In the genomic region with DNA sequence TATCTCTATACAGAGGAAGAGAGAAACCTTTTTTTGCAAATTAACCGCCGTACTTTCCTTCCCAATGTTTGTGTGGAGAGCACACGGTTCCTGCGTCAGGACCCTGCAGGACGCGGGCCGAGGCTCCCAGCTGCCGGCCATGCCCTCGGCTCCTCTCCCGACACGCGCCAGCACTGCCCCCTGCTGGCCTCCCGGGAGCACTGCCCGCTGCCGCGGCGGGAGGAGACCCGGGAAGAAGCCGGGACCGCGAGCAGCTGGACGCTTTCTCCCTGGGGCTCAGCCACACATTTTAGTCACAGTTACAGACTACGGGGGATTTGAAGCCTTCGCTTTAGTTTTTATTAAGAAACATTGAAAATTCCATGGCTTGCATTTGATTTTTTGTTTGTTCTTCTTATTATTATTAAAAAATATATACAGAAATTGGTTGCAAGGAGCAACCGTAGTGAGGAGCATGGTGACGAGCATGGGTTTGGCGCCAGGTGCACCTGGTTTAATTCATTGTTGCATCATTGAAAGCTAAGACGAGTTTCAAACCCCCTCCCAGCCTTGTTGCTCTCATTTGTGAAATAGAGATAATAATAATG, we compare ENCODE assay signal across 8 cellular contexts.
DNase-seq lines count a peak whose midpoint lies in the region; ATAC-seq, FAIRE-seq and TF ChIP-seq lines count a peak whose summit lies in the region.

No MANE protein-coding gene starts in this region.

- H3K27me3 ChIP-seq in K562 (ENCODE audit: control insufficient read depth in 2 of 2, insufficient read depth in 2 of 2, low read length in 2 of 2): no peaks in the 10 kb centered on the region

- H3K4me2 ChIP-seq in K562 (ENCODE audit: insufficient read depth, low read length): no peak overlapping the region

- DNase-seq in HEK293T (ENCODE audit: extremely low spot score) (peak; percentile 76), NCI-H1048 (lab: John Stamatoyannopoulos, UW) (peak; percentile 36), T-cell (peak in 26 of 34 experiments; percentile 4 to 55 (median 28)), K562 (ENCODE audit: extremely low read depth in 1 of 4, low spot score in 3 of 4) (peak; percentile 58 to 76 (median 69)), iris pigment epithelial cell (ENCODE audit: low read depth) (peak; percentile 41), OCI-M2 (lab: John Stamatoyannopoulos, UW; ENCODE audit: unreplicated experiment) (no peak)
- peak; percentile 72 for DNase-seq in stimulated activated CD4-positive, alpha-beta T cell treated with anti-CD3 and anti-CD28 coated beads, Interleukin-15, amount 100 ng/mL, for 24 hours

- no peaks in the 10 kb centered on the region for H4K20me1 ChIP-seq in K562 (replicated peaks; ENCODE audit: control insufficient read depth, insufficient read depth, low read length)

- H3K9me3 ChIP-seq in K562 (replicated peaks; ENCODE audit: control insufficient read depth, insufficient read depth, low read depth, low read length): no peaks in the 10 kb centered on the region

- TF ChIP-seq EP300 in K562 (IDR thresholded peaks at IDR 0.05; ENCODE audit: low read length): no peak

- TF ChIP-seq POLR2A in K562 (conservative IDR thresholded peaks at IDR 0.05): no peak

- no peaks in the 10 kb centered on the region for H3K79me2 ChIP-seq in K562 (ENCODE audit: control insufficient read depth, insufficient read depth, low read length)

- WGBS in K562 (ENCODE audit: insufficient coverage, low coverage, missing lambda C conversion rate): under 1% methylated on average over 19 of the region's 28 CpGs

- H3K4me3 ChIP-seq in K562: no peak overlapping the region

- BruUV-seq in K562 (replicated peaks; lab: Mats Ljungman, UMichigan): no TSS peak

- H3K36me3 Mint-ChIP-seq in T-cell: no peaks in the 10 kb centered on the region

- H3K9ac ChIP-seq in K562 (ENCODE audit: insufficient read depth in 1 of 2, low read depth in 2 of 2, low read length in 2 of 2): no peak overlapping the region

- H3K27ac Mint-ChIP-seq in T-cell: no peak overlapping the region

- ATAC-seq in T-cell (replicated peaks in 1 of 4): peak in 2 of 4 experiments; percentile 49 to 52
- peak; percentile 92 for ATAC-seq in K562

- peaks cover 22 to 23% of the 10 kb centered on the region in 2 donors for H3K27me3 Mint-ChIP-seq in T-cell

- CTCF ChIA-PET in HEK293T (lab: Yijun Ruan, JAX): interaction anchor here (0.8 to 1.4 kb wide), 2 partner anchors 654 to 667 kb away, joined by 3 to 5 read pairs; no protein-coding TSS in a partner anchor
- CTCF ChIA-PET in T-cell (lab: Charles Lee): interaction anchor here in 1 of 2 donors (0.8 kb wide), 1 partner anchor 776 kb away, joined by 3 read pairs; no protein-coding TSS in a partner anchor
- CTCF ChIA-PET in K562 (lab: Yijun Ruan, JAX; ENCODE audit: low intra/inter-chr PET ratio): interaction anchor here (0.7 to 1.3 kb wide), 4 partner anchors 101 to 776 kb away, joined by 3 to 4 read pairs (median 3); no protein-coding TSS in a partner anchor

- peaks cover 3 to 6% (median 3%) of the 10 kb centered on the region in 3 donors for H3K9me3 Mint-ChIP-seq in T-cell

- FAIRE-seq in K562 (lab: Jason Lieb, UNC): no peak

- peak; percentile 48 to 68 for TF ChIP-seq RAD21 in K562 (CRISPR knock-in tag; conservative IDR thresholded peaks at IDR 0.05 in 1 of 2, IDR thresholded peaks at IDR 0.05 in 1 of 2)

- no peaks in the 10 kb centered on the region for H3K36me3 ChIP-seq in K562 (ENCODE audit: control insufficient read depth, insufficient read depth, low read length)

- in situ Hi-C loops in K562 (cut with MboI): no loop called here

- TF ChIP-seq CTCF in GM12873 (IDR thresholded peaks at IDR 0.05; ENCODE audit: insufficient read depth, low read depth, low read length, missing control alignments): peak; percentile 92
- TF ChIP-seq CTCF in K562 (IDR thresholded peaks at IDR 0.05 in 2 of 3, conservative IDR thresholded peaks at IDR 0.05 in 1 of 3; ENCODE audit: insufficient read depth in 2 of 3, low read depth in 1 of 3, low read length in 3 of 3): peak; percentile 67 to 74 (median 68)

- no peak overlapping the region for H3K27ac ChIP-seq in K562 (ENCODE audit: extremely low read depth, low read depth, low read length)

- no peak overlapping the region for H3K4me3 Mint-ChIP-seq in T-cell

- no peaks in the 10 kb centered on the region for H3K9me1 ChIP-seq in K562 (ENCODE audit: control insufficient read depth, insufficient read depth, low read length)

- POLR2A ChIA-PET in HEK293T (lab: Yijun Ruan, JAX): no interaction called here
- POLR2A ChIA-PET in T-cell (lab: Charles Lee): no interaction called here
- POLR2A ChIA-PET in K562 (lab: Yijun Ruan, JAX): no interaction called here

- H2AFZ ChIP-seq in K562 (ENCODE audit: low read depth, low read length): no peak overlapping the region

- peaks cover 0 to 2% (median 0%) of the 10 kb centered on the region in 3 donors for H3K4me1 Mint-ChIP-seq in T-cell

- intact Hi-C loops in K562 (cut with micrococcal nuclease): no loop called here

- no peaks in the 10 kb centered on the region for H3K4me1 ChIP-seq in K562 (replicated peaks in 1 of 2; ENCODE audit: control insufficient read depth in 2 of 2, insufficient read depth in 2 of 2, low read length in 2 of 2)

TF ChIP-seq in HEK293T, 16 proteins besides CTCF, POLR2A, EP300 and RAD21:
- TF ChIP-seq CTBP1 (IDR thresholded peaks at IDR 0.05; ENCODE audit: borderline replicate concordance) (no peak), TARDBP (IDR thresholded peaks at IDR 0.05) (no peak), SP1 (IDR thresholded peaks at IDR 0.05) (no peak)

TF ChIP-seq in K562, 482 proteins besides CTCF, POLR2A, EP300 and RAD21 (continues in another document):
- TF ChIP-seq KLF1 (tag; IDR thresholded peaks at IDR 0.05): no peak
- TF ChIP-seq GTF2A2 (tag; IDR thresholded peaks at IDR 0.05): no peak
- no peak for TF ChIP-seq HDAC6 (IDR thresholded peaks at IDR 0.05; ENCODE audit: low read depth, low read length)
- TF ChIP-seq ZBTB1 (CRISPR knock-in tag; IDR thresholded peaks at IDR 0.05; ENCODE audit: borderline replicate concordance, low read depth): no peak
- no peak for TF ChIP-seq SMARCC2 (IDR thresholded peaks at IDR 0.05; ENCODE audit: low read depth)
- no peak for TF ChIP-seq NR1H2 (CRISPR knock-in tag; IDR thresholded peaks at IDR 0.05)
- no peak for TF ChIP-seq TCF3 (CRISPR knock-in tag; IDR thresholded peaks at IDR 0.05)
- TF ChIP-seq, protein P1, sequence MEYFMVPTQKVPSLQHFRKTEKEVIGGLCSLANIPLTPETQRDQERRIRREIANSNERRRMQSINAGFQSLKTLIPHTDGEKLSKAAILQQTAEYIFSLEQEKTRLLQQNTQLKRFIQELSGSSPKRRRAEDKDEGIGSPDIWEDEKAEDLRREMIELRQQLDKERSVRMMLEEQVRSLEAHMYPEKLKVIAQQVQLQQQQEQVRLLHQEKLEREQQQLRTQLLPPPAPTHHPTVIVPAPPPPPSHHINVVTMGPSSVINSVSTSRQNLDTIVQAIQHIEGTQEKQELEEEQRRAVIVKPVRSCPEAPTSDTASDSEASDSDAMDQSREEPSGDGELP (CRISPR knock-in tag; IDR thresholded peaks at IDR 0.05; ENCODE audit: borderline replicate concordance): peak; percentile 21; the same call in 1 of the 2 replicates
- no peak for TF ChIP-seq HDAC3 (IDR thresholded peaks at IDR 0.05; ENCODE audit: borderline replicate concordance, partially characterized antibody)
- TF ChIP-seq, protein P2, sequence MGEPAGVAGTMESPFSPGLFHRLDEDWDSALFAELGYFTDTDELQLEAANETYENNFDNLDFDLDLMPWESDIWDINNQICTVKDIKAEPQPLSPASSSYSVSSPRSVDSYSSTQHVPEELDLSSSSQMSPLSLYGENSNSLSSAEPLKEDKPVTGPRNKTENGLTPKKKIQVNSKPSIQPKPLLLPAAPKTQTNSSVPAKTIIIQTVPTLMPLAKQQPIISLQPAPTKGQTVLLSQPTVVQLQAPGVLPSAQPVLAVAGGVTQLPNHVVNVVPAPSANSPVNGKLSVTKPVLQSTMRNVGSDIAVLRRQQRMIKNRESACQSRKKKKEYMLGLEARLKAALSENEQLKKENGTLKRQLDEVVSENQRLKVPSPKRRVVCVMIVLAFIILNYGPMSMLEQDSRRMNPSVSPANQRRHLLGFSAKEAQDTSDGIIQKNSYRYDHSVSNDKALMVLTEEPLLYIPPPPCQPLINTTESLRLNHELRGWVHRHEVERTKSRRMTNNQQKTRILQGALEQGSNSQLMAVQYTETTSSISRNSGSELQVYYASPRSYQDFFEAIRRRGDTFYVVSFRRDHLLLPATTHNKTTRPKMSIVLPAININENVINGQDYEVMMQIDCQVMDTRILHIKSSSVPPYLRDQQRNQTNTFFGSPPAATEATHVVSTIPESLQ (CRISPR knock-in tag; IDR thresholded peaks at IDR 0.05): no peak
- TF ChIP-seq PHB (CRISPR knock-in tag; IDR thresholded peaks at IDR 0.05): no peak
- TF ChIP-seq RB1 (IDR thresholded peaks at IDR 0.05; ENCODE audit: low read depth): 0 out of 2 replicates have a peak, but pooled peaks have one; percentile 22
- no peak for TF ChIP-seq ZKSCAN3 (CRISPR knock-in tag; IDR thresholded peaks at IDR 0.05)
- peak; percentile 42; the same call in 1 of the 2 replicates for TF ChIP-seq STAG1 (CRISPR knock-in tag; IDR thresholded peaks at IDR 0.05; ENCODE audit: borderline replicate concordance)
- no peak for TF ChIP-seq PPARD (CRISPR knock-in tag; IDR thresholded peaks at IDR 0.05)
- TF ChIP-seq, protein P3, sequence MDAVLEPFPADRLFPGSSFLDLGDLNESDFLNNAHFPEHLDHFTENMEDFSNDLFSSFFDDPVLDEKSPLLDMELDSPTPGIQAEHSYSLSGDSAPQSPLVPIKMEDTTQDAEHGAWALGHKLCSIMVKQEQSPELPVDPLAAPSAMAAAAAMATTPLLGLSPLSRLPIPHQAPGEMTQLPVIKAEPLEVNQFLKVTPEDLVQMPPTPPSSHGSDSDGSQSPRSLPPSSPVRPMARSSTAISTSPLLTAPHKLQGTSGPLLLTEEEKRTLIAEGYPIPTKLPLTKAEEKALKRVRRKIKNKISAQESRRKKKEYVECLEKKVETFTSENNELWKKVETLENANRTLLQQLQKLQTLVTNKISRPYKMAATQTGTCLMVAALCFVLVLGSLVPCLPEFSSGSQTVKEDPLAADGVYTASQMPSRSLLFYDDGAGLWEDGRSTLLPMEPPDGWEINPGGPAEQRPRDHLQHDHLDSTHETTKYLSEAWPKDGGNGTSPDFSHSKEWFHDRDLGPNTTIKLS (IDR thresholded peaks at IDR 0.05; ENCODE audit: borderline replicate concordance, low read depth): no peak
- TF ChIP-seq NCOA6 (IDR thresholded peaks at IDR 0.05): no peak
- TF ChIP-seq SMC3 (conservative IDR thresholded peaks at IDR 0.05; ENCODE audit: insufficient read depth, low read depth, low read length): peak; percentile 55
- TF ChIP-seq ZNF436 (CRISPR knock-in tag; IDR thresholded peaks at IDR 0.05): no peak
- no peak for TF ChIP-seq FOXK1 (CRISPR knock-in tag; IDR thresholded peaks at IDR 0.05; ENCODE audit: borderline replicate concordance)
- TF ChIP-seq CSDE1 (IDR thresholded peaks at IDR 0.05): no peak
- TF ChIP-seq KDM1A (IDR thresholded peaks at IDR 0.05): no peak
- no peak for TF ChIP-seq ZNF354B (CRISPR knock-in tag; IDR thresholded peaks at IDR 0.05)
